In genomic region chr19:7505288-7505681, GRCh38 we compare ENCODE assay signal across 14 cellular contexts. TPM values are rescaled to one million over a fixed set of nuclear protein-coding genes. Genes with fewer than 3 reads are reported as not detected.
DNase-seq lines count a peak whose midpoint lies in the region; ATAC-seq, FAIRE-seq and TF ChIP-seq lines count a peak whose summit lies in the region.
"Had no signal": no experiment of that assay in that cellular context is flagged by ENCODE, and none has a peak within 500 bp of the region (broad histone marks: within the 10 kb centered on the region; RNA-seq: fewer than 3 reads in every experiment).

No MANE protein-coding gene starts in this region.

- intact Hi-C loops in lower leg skin (cut with DNase I; ENCODE audit: low total_unique reads) = no loop called here

- DNase-seq in A549 (ENCODE audit: low read depth in 1 of 2, low spot score in 1 of 2) (no peak), GM23338 (ENCODE audit: low spot score) (peak; percentile 56), NCI-H69 (lab: John Stamatoyannopoulos, UW) (peak; percentile 65), hepatocyte (ENCODE audit: low spot score) (no peak), lower leg skin (ENCODE audit: low spot score in 2 of 2) (no peak), omental fat pad (ENCODE audit: low spot score) (no peak), frontal cortex (ENCODE audit: low spot score in 2 of 2) (no peak)
- no peak for DNase-seq in stimulated activated CD4-positive, alpha-beta T cell treated with anti-CD3 and anti-CD28 coated beads, Interleukin-2, amount 100 ng/mL, for 48 hours
- DNase-seq: activated T-cell treated with anti-CD3 and anti-CD28 coated beads, Interleukin-2, amount 50 U/mL, for 4 hours; C1 segment of cervical spinal cord; naive B cell had no signal

- no peak for TF ChIP-seq POLR2A in A549 (IDR thresholded peaks at IDR 0.05; ENCODE audit: low read length)
- no peak for TF ChIP-seq POLR2A in lower leg skin (IDR thresholded peaks at IDR 0.05)

- H3K4me3 Mint-ChIP-seq in GM23338 = peak overlapping the region; percentile 73
- H3K4me3 Mint-ChIP-seq: activated T-cell treated with anti-CD3 and anti-CD28 coated beads, Interleukin-2, amount 50 U/mL, for 4 hours had no signal

- H3K27me3 Mint-ChIP-seq in GM23338 (ENCODE audit: insufficient read depth, low read depth, poor library complexity) = peaks cover 33% of the 10 kb centered on the region

- H3K36me3 Mint-ChIP-seq in GM23338 (ENCODE audit: low read depth) = no peaks in the 10 kb centered on the region

- 92% methylated on average over 14 of the region's 19 CpGs for WGBS in A549 (ENCODE audit: missing lambda C conversion rate)
- 80% methylated on average over 19 of the region's 19 CpGs for WGBS in hepatocyte (ENCODE audit: low lambda C conversion rate, missing lambda C conversion rate)
- 40 to 51% methylated on average over 19 of the region's 19 CpGs for WGBS in lower leg skin, 2 donors

- H3K9me2 ChIP-seq in GM23338 (ENCODE audit: insufficient read depth) = peaks cover 3% of the 10 kb centered on the region; the same call in 1 of the 2 replicates
- no peaks in the 10 kb centered on the region for H3K9me2 ChIP-seq in hepatocyte (replicated peaks; ENCODE audit: insufficient read depth)

- no peaks in the 10 kb centered on the region for H3K9me3 Mint-ChIP-seq in GM23338
- H3K9me3 Mint-ChIP-seq: activated T-cell treated with anti-CD3 and anti-CD28 coated beads, Interleukin-2, amount 50 U/mL, for 4 hours had no signal

- peaks cover 16% of the 10 kb centered on the region for H3K4me1 Mint-ChIP-seq in GM23338

- TF ChIP-seq EP300 in A549 (IDR thresholded peaks at IDR 0.05) = no peak

- H3K27ac ChIP-seq in A549 = peak overlapping the region; percentile 82 to 85
- no peak overlapping the region for H3K27ac ChIP-seq in GM23338 (ENCODE audit: low read depth)
- H3K27ac ChIP-seq in hepatocyte = no peak overlapping the region
- H3K27ac ChIP-seq: GM23248, skin epidermis had no signal

- peak overlapping the region; percentile 57 for H3K4me3 ChIP-seq in A549
- H3K4me3 ChIP-seq in GM23338 = peak overlapping the region; percentile 63
- no peak overlapping the region for H3K4me3 ChIP-seq in hepatocyte
- no peak overlapping the region for H3K4me3 ChIP-seq in lower leg skin (ENCODE audit: low read depth, poor library complexity, severe bottlenecking)
- H3K4me3 ChIP-seq: GM23248, skin epidermis had no signal

- H4K20me1 ChIP-seq in GM23338 (replicated peaks; ENCODE audit: insufficient read depth) (no peaks in the 10 kb centered on the region), hepatocyte (ENCODE audit: insufficient read depth, poor library complexity, severe bottlenecking) (no peaks in the 10 kb centered on the region)

- FAIRE-seq in A549 (lab: Jason Lieb, UNC) = no peak
- no peak for FAIRE-seq in frontal cortex (lab: Jason Lieb, UNC)
- FAIRE-seq: urothelium cell line had no signal

- POLR2A ChIA-PET in A549 (lab: Yijun Ruan, JAX) = interaction anchor here (0.5 to 1.6 kb wide), 4 partner anchors 8 to 1003 kb away, joined by 3 to 12 read pairs (median 4); a partner anchor contains a TSS

- H3K27ac Mint-ChIP-seq in GM23338 = no peak overlapping the region

- peak overlapping the region; percentile 74 for H2AFZ ChIP-seq in GM23338
- H2AFZ ChIP-seq in hepatocyte = no peak overlapping the region
- H2AFZ ChIP-seq: GM23248 had no signal

- TF ChIP-seq RAD21 in A549 (conservative IDR thresholded peaks at IDR 0.05 in 1 of 2, IDR thresholded peaks at IDR 0.05 in 1 of 2) = no peak

- peaks cover 10% of the 10 kb centered on the region; the same call in 1 of the 2 replicates for H3F3A ChIP-seq in GM23338 (replicated peaks; ENCODE audit: low read depth)

- CTCF ChIA-PET in A549 (lab: Yijun Ruan, JAX) = no interaction called here

- H3K4me1 ChIP-seq in A549 (peaks cover 23% of the 10 kb centered on the region), GM23338 (ENCODE audit: insufficient read depth) (peaks cover 19% of the 10 kb centered on the region), hepatocyte (ENCODE audit: insufficient read depth) (no peaks in the 10 kb centered on the region)

- TF ChIP-seq CTCF in A549 (IDR thresholded peaks at IDR 0.05) (no peak), GM23338 (conservative IDR thresholded peaks at IDR 0.05; ENCODE audit: low read depth in 2 of 2) (no peak), hepatocyte (IDR thresholded peaks at IDR 0.05; ENCODE audit: poor library complexity) (no peak), lower leg skin (IDR thresholded peaks at IDR 0.05) (no peak), omental fat pad (IDR thresholded peaks at IDR 0.05) (no peak)

- peak overlapping the region; percentile 98 for H3K4me2 ChIP-seq in A549
- H3K4me2 ChIP-seq in GM23338 = peak overlapping the region; percentile 94
- peak overlapping the region; percentile 62 for H3K4me2 ChIP-seq in hepatocyte

- H3K36me3 ChIP-seq in GM23338 (ENCODE audit: insufficient read depth) (no peaks in the 10 kb centered on the region), hepatocyte (replicated peaks; ENCODE audit: insufficient read depth, low read depth) (no peaks in the 10 kb centered on the region)

- ATAC-seq in A549 (no peak), GM23338 (no peak), omental fat pad (ENCODE audit: low FRiP score) (no peak)

- H3K9me3 ChIP-seq in A549 (no peaks in the 10 kb centered on the region), hepatocyte (ENCODE audit: low read depth) (no peaks in the 10 kb centered on the region)

- H3K27me3 ChIP-seq in GM23338 (ENCODE audit: insufficient read depth) (peaks cover 27% of the 10 kb centered on the region), hepatocyte (peaks cover 6% of the 10 kb centered on the region)

- no peaks in the 10 kb centered on the region for H3K79me2 ChIP-seq in GM23338 (replicated peaks; ENCODE audit: insufficient read depth)
- no peaks in the 10 kb centered on the region for H3K79me2 ChIP-seq in hepatocyte

TF ChIP-seq in A549, 52 proteins besides CTCF, POLR2A, EP300 and RAD21:
- no peak for TF ChIP-seq NPAS2 (CRISPR knock-in tag; IDR thresholded peaks at IDR 0.05; ENCODE audit: borderline replicate concordance)
- TF ChIP-seq SREBF2 (IDR thresholded peaks at IDR 0.05) = no peak
- TF ChIP-seq JUN (IDR thresholded peaks at IDR 0.05) = no peak
- no peak for TF ChIP-seq HOXB5 (CRISPR knock-in tag; IDR thresholded peaks at IDR 0.05)

TF ChIP-seq in GM23338, 12 proteins besides CTCF, POLR2A, EP300 and RAD21:
- no peak for TF ChIP-seq EZH2 (IDR thresholded peaks at IDR 0.05; ENCODE audit: low read depth, unreplicated experiment)
- TF ChIP-seq ZNF331 (CRISPR knock-in tag; IDR thresholded peaks at IDR 0.05; ENCODE audit: low read depth) = no peak
- TF ChIP-seq EZH2phosphoT487 (IDR thresholded peaks at IDR 0.05; ENCODE audit: unreplicated experiment) = no peak

RNA-seq across cellular contexts. Expression of gene ZNF358, which starts 10.6 kb away (rescaled TPM):
- polyA plus RNA-seq in A549 (2011; rRNA removed) (9.5 and 9.9 TPM in 2 replicates), A549 (2017; fragmentation: RNase III; extraction: RNeasy Plus Mini Kit Qiagen cat#74134 plus additional on column Dnase treatment) (10.7 to 15.4 TPM (median 14.0 TPM) in 3 replicates), GM23338 (2016; fragmentation: Nextera tagmentation; extraction: Ambion mirVana) (23.8 and 28.2 TPM in 2 replicates), hepatocyte (37.8 and 43.4 TPM in 2 replicates)
- polyA plus RNA-seq in A549 (2012; cell fraction: cytosol; rRNA removed) = 11.7 and 14.4 TPM in 2 replicates
- 13.4 and 14.1 TPM in 2 replicates for polyA plus RNA-seq in A549 (2012; cell fraction: nucleus; rRNA removed)
- 10.7 and 14.3 TPM in 2 replicates for polyA minus RNA-seq in A549 (2011; rRNA and poly(A)+ RNA removed)
- total RNA-seq in GM23338 (2014; rRNA removed; shearing (Covaris generic)) = 36.7 and 52.9 TPM in 2 replicates
- total RNA-seq in hepatocyte (39.9 and 44.1 TPM in 2 replicates), lower leg skin (10 to 100 TPM; 30.4 to 42.8 (median 36.9) TPM), omental fat pad (10 to 100 TPM; 31.9 to 49.8 (median 36.6) TPM), frontal cortex (10.6 TPM)

RNA-seq across cellular contexts. Expression of gene PEX11G, which starts 16.4 kb away (rescaled TPM):
- 1.3 and 1.5 TPM in 2 replicates for polyA plus RNA-seq in A549 (2011; rRNA removed)
- polyA plus RNA-seq in A549 (2012; cell fraction: cytosol; rRNA removed) = 2.1 and 3.5 TPM in 2 replicates
- polyA plus RNA-seq in A549 (2012; cell fraction: nucleus; rRNA removed) = 3.7 and 5.0 TPM in 2 replicates
- 1.8 to 2.9 TPM (median 1.9 TPM) in 3 replicates for polyA plus RNA-seq in A549 (2017; fragmentation: RNase III; extraction: RNeasy Plus Mini Kit Qiagen cat#74134 plus additional on column Dnase treatment)
- 0.62 and 1.5 TPM in 2 replicates for polyA minus RNA-seq in A549 (2011; rRNA and poly(A)+ RNA removed)
- total RNA-seq in GM23338 (2014; rRNA removed; shearing (Covaris generic)) = 1.2 and 2.2 TPM in 2 replicates
- polyA plus RNA-seq in GM23338 (2016; fragmentation: Nextera tagmentation; extraction: Ambion mirVana) = 2.2 and 3.1 TPM in 2 replicates
- 4.1 and 6.2 TPM in 2 replicates for total RNA-seq in hepatocyte
- 10.3 and 10.6 TPM in 2 replicates for polyA plus RNA-seq in hepatocyte
- 1 to 10 TPM; 3.2 to 8.2 (median 4.7) TPM for total RNA-seq in lower leg skin
- 1 to 10 TPM; 4.4 to 9.9 (median 4.7) TPM for total RNA-seq in omental fat pad
- 1.2 TPM for total RNA-seq in frontal cortex

RNA-seq across cellular contexts. Expression of gene MCOLN1, which starts 17.1 kb away (rescaled TPM):
- polyA plus RNA-seq in A549 (2011; rRNA removed) = 13.1 and 13.5 TPM in 2 replicates
- polyA plus RNA-seq in A549 (2012; cell fraction: cytosol; rRNA removed) = 25.7 and 30.5 TPM in 2 replicates
- polyA plus RNA-seq in A549 (2012; cell fraction: nucleus; rRNA removed) = 51.4 and 70.4 TPM in 2 replicates
- 8.4 to 13.4 TPM (median 12.6 TPM) in 3 replicates for polyA plus RNA-seq in A549 (2017; fragmentation: RNase III; extraction: RNeasy Plus Mini Kit Qiagen cat#74134 plus additional on column Dnase treatment)
- 14.0 and 21.5 TPM in 2 replicates for polyA minus RNA-seq in A549 (2011; rRNA and poly(A)+ RNA removed)
- 7.2 and 11.0 TPM in 2 replicates for total RNA-seq in GM23338 (2014; rRNA removed; shearing (Covaris generic))
- polyA plus RNA-seq in GM23338 (2016; fragmentation: Nextera tagmentation; extraction: Ambion mirVana) = 16.1 and 16.2 TPM in 2 replicates
- total RNA-seq in hepatocyte = 15.5 and 19.0 TPM in 2 replicates
- 55.5 and 60.5 TPM in 2 replicates for polyA plus RNA-seq in hepatocyte
- total RNA-seq in lower leg skin = 10 to 100 TPM; 15.2 to 37.7 (median 28.6) TPM
- total RNA-seq in omental fat pad = 10 to 100 TPM; 24.5 to 41.1 (median 31.9) TPM
- 7.7 TPM for total RNA-seq in frontal cortex

RNA-seq across cellular contexts. Expression of gene PNPLA6, which starts 30.2 kb away (rescaled TPM):
- polyA plus RNA-seq in A549 (2011; rRNA removed) = 13.8 and 17.0 TPM in 2 replicates
- polyA plus RNA-seq in A549 (2012; cell fraction: cytosol; rRNA removed) = 34.6 and 42.8 TPM in 2 replicates
- polyA plus RNA-seq in A549 (2012; cell fraction: nucleus; rRNA removed) = 113 and 195 TPM in 2 replicates
- 40.8 to 66.1 TPM (median 58.1 TPM) in 3 replicates for polyA plus RNA-seq in A549 (2017; fragmentation: RNase III; extraction: RNeasy Plus Mini Kit Qiagen cat#74134 plus additional on column Dnase treatment)
- polyA minus RNA-seq in A549 (2011; rRNA and poly(A)+ RNA removed) = 16.0 and 36.0 TPM in 2 replicates
- 135 and 147 TPM in 2 replicates for total RNA-seq in GM23338 (2014; rRNA removed; shearing (Covaris generic))
- polyA plus RNA-seq in GM23338 (2016; fragmentation: Nextera tagmentation; extraction: Ambion mirVana) = 66.6 and 74.1 TPM in 2 replicates
- total RNA-seq in hepatocyte = 39.9 and 43.0 TPM in 2 replicates
- polyA plus RNA-seq in hepatocyte = 49.7 and 50.5 TPM in 2 replicates
- 10 to 100 TPM; 58.3 to 89.8 (median 71.0) TPM for total RNA-seq in lower leg skin
- 10 to 100 TPM; 50.3 to 92.4 (median 64.6) TPM for total RNA-seq in omental fat pad
- total RNA-seq in frontal cortex = 45.2 TPM

Comparison
In these comparisons a context has a peak if more than half of its experiments do, and no peak if none do; other contexts are left out.
1. DNase-seq: peak in GM23338 (single experiment) and NCI-H69 (single experiment); none in A549 (0 of 2), hepatocyte (single experiment), lower leg skin (0 of 2), stimulated activated CD4-positive, alpha-beta T cell treated with anti-CD3 and anti-CD28 coated beads, Interleukin-2, amount 100 ng/mL, for 48 hours (0 of 2), omental fat pad (single experiment) and frontal cortex (0 of 2).
2. H3K27ac ChIP-seq: peak in A549 (2 of 2); none in GM23338 (single experiment) and hepatocyte (single experiment).
3. H3K4me3 ChIP-seq: peak in A549 (single experiment) and GM23338 (single experiment); none in hepatocyte (single experiment) and lower leg skin (single experiment).
4. Peak in every context shown above with its lines, with median percentiles within 50 percentile points of each other: H3K4me2 ChIP-seq.